Comparison of ENCODE assay signal across 1 cellular context in genomic region chr10:130137659-130138478, GRCh38.
A peak's percentile ranks its signal among the peaks of the same experiment; 100 is the strongest.
TF ChIP-seq lines count a peak whose summit lies in the region.

No MANE protein-coding gene starts in this region.

TF ChIP-seq in HepG2, 621 proteins besides CTCF, POLR2A, EP300 and RAD21:
- TF ChIP-seq ZNF564 (CRISPR knock-in tag; IDR thresholded peaks at IDR 0.05) (no peak), KDM5B (CRISPR knock-in tag; IDR thresholded peaks at IDR 0.05; ENCODE audit: borderline replicate concordance) (0 out of 2 replicates have a peak, but pooled peaks have one; percentile 27), ZNF772 (CRISPR knock-in tag; IDR thresholded peaks at IDR 0.05) (no peak), ZNF737 (CRISPR knock-in tag; IDR thresholded peaks at IDR 0.05; ENCODE audit: borderline replicate concordance) (no peak), CBFB (CRISPR knock-in tag; IDR thresholded peaks at IDR 0.05) (no peak), HIVEP1 (CRISPR knock-in tag; IDR thresholded peaks at IDR 0.05) (no peak), ZMYM3 (CRISPR knock-in tag; IDR thresholded peaks at IDR 0.05) (peak; percentile 90), SMAD3 (CRISPR knock-in tag; IDR thresholded peaks at IDR 0.05) (no peak), GFI1 (CRISPR knock-in tag; IDR thresholded peaks at IDR 0.05; ENCODE audit: borderline replicate concordance) (0 out of 2 replicates have a peak, but pooled peaks have one; percentile 21), ZNF605 (CRISPR knock-in tag; IDR thresholded peaks at IDR 0.05) (0 out of 2 replicates have a peak, but pooled peaks have one; percentile 39), ZNF282 (IDR thresholded peaks at IDR 0.05; ENCODE audit: partially characterized antibody) (no peak), GABPA (IDR thresholded peaks at IDR 0.05; ENCODE audit: low read depth, low read length) (no peak), GABPA (CRISPR knock-in tag; IDR thresholded peaks at IDR 0.05; ENCODE audit: low read depth) (no peak), ZNF687 (CRISPR knock-in tag; IDR thresholded peaks at IDR 0.05) (peak; percentile 41), ZNF543 (CRISPR knock-in tag; IDR thresholded peaks at IDR 0.05) (no peak), CBX1 (IDR thresholded peaks at IDR 0.05; ENCODE audit: low read depth) (peak; percentile 40), CBX2 (IDR thresholded peaks at IDR 0.05; ENCODE audit: low read depth, low read length) (no peak), CBX2 (CRISPR knock-in tag; IDR thresholded peaks at IDR 0.05; ENCODE audit: low read depth) (no peak), ZNF460 (CRISPR knock-in tag; IDR thresholded peaks at IDR 0.05; ENCODE audit: borderline replicate concordance) (peak; percentile 91), ZMYM2 (CRISPR knock-in tag; IDR thresholded peaks at IDR 0.05) (peak; percentile 56; the same call in 1 of the 2 replicates), ZBTB38 (CRISPR knock-in tag; IDR thresholded peaks at IDR 0.05) (no peak), HNF4A (CRISPR knock-in tag; IDR thresholded peaks at IDR 0.05) (no peak), ATF3 (CRISPR knock-in tag; IDR thresholded peaks at IDR 0.05) (no peak), CREB1 (IDR thresholded peaks at IDR 0.05) (no peak), CREB1 (CRISPR knock-in tag; IDR thresholded peaks at IDR 0.05) (no peak), KDM1A (CRISPR knock-in tag; IDR thresholded peaks at IDR 0.05) (0 out of 2 replicates have a peak, but pooled peaks have one; percentile 34), HDAC2 (CRISPR knock-in tag; IDR thresholded peaks at IDR 0.05) (no peak; the same call in 1 of the 2 replicates), ELF3 (CRISPR knock-in tag; IDR thresholded peaks at IDR 0.05) (no peak), ZNF879 (CRISPR knock-in tag; IDR thresholded peaks at IDR 0.05) (no peak), NONO (IDR thresholded peaks at IDR 0.05) (no peak), NONO (CRISPR knock-in tag; conservative IDR thresholded peaks at IDR 0.05) (0 out of 2 replicates have a peak, but pooled peaks have one; percentile 18), KDM6A (CRISPR knock-in tag; IDR thresholded peaks at IDR 0.05; ENCODE audit: low read depth) (no peak), GATAD2A (CRISPR knock-in tag; IDR thresholded peaks at IDR 0.05) (peak; percentile 7; the same call in 1 of the 2 replicates), ZNF720 (CRISPR knock-in tag; IDR thresholded peaks at IDR 0.05) (no peak), ZNF121 (CRISPR knock-in tag; IDR thresholded peaks at IDR 0.05) (peak; percentile 10; the same call in 1 of the 2 replicates)
- TF ChIP-seq, protein P1, sequence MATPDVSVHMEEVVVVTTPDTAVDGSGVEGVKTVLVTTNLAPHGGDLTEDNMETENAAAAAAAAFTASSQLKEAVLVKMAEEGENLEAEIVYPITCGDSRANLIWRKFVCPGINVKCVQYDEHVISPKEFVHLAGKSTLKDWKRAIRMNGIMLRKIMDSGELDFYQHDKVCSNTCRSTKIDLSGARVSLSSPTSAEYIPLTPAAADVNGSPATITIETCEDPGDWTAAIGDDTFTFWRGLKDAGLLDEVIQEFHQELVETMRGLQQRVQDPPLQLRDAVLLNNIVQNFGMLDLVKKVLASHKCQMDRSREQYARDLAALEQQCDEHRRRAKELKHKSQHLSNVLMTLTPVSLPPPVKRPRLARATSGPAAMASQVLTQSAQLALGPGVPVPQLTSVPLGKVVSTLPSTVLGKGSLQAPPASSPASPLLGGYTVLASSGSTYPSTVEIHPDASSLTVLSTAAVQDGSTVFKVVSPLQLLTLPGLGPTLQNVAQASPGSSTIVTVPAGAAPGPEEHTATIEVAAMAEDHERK (CRISPR knock-in tag; IDR thresholded peaks at IDR 0.05; ENCODE audit: low read depth), result no peak
- TF ChIP-seq, protein P2, sequence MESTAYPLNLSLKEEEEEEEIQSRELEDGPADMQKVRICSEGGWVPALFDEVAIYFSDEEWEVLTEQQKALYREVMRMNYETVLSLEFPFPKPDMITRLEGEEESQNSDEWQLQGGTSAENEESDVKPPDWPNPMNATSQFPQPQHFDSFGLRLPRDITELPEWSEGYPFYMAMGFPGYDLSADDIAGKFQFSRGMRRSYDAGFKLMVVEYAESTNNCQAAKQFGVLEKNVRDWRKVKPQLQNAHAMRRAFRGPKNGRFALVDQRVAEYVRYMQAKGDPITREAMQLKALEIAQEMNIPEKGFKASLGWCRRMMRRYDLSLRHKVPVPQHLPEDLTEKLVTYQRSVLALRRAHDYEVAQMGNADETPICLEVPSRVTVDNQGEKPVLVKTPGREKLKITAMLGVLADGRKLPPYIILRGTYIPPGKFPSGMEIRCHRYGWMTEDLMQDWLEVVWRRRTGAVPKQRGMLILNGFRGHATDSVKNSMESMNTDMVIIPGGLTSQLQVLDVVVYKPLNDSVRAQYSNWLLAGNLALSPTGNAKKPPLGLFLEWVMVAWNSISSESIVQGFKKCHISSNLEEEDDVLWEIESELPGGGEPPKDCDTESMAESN (CRISPR knock-in tag; conservative IDR thresholded peaks at IDR 0.05), result no peak
- TF ChIP-seq, protein P3, sequence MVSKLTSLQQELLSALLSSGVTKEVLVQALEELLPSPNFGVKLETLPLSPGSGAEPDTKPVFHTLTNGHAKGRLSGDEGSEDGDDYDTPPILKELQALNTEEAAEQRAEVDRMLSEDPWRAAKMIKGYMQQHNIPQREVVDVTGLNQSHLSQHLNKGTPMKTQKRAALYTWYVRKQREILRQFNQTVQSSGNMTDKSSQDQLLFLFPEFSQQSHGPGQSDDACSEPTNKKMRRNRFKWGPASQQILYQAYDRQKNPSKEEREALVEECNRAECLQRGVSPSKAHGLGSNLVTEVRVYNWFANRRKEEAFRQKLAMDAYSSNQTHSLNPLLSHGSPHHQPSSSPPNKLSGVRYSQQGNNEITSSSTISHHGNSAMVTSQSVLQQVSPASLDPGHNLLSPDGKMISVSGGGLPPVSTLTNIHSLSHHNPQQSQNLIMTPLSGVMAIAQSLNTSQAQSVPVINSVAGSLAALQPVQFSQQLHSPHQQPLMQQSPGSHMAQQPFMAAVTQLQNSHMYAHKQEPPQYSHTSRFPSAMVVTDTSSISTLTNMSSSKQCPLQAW (CRISPR knock-in tag; IDR thresholded peaks at IDR 0.05), result no peak
- TF ChIP-seq, protein P4, sequence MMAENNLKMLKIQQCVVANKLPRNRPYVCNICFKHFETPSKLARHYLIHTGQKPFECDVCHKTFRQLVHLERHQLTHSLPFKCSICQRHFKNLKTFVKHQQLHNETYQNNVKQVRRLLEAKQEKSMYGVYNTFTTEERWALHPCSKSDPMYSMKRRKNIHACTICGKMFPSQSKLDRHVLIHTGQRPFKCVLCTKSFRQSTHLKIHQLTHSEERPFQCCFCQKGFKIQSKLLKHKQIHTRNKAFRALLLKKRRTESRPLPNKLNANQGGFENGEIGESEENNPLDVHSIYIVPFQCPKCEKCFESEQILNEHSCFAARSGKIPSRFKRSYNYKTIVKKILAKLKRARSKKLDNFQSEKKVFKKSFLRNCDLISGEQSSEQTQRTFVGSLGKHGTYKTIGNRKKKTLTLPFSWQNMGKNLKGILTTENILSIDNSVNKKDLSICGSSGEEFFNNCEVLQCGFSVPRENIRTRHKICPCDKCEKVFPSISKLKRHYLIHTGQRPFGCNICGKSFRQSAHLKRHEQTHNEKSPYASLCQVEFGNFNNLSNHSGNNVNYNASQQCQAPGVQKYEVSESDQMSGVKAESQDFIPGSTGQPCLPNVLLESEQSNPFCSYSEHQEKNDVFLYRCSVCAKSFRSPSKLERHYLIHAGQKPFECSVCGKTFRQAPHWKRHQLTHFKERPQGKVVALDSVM (CRISPR knock-in tag; IDR thresholded peaks at IDR 0.05), result peak; percentile 99
- TF ChIP-seq, protein P5, sequence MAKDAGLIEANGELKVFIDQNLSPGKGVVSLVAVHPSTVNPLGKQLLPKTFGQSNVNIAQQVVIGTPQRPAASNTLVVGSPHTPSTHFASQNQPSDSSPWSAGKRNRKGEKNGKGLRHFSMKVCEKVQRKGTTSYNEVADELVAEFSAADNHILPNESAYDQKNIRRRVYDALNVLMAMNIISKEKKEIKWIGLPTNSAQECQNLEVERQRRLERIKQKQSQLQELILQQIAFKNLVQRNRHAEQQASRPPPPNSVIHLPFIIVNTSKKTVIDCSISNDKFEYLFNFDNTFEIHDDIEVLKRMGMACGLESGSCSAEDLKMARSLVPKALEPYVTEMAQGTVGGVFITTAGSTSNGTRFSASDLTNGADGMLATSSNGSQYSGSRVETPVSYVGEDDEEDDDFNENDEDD (CRISPR knock-in tag; IDR thresholded peaks at IDR 0.05; ENCODE audit: borderline replicate concordance), result no peak
- TF ChIP-seq, protein P6, sequence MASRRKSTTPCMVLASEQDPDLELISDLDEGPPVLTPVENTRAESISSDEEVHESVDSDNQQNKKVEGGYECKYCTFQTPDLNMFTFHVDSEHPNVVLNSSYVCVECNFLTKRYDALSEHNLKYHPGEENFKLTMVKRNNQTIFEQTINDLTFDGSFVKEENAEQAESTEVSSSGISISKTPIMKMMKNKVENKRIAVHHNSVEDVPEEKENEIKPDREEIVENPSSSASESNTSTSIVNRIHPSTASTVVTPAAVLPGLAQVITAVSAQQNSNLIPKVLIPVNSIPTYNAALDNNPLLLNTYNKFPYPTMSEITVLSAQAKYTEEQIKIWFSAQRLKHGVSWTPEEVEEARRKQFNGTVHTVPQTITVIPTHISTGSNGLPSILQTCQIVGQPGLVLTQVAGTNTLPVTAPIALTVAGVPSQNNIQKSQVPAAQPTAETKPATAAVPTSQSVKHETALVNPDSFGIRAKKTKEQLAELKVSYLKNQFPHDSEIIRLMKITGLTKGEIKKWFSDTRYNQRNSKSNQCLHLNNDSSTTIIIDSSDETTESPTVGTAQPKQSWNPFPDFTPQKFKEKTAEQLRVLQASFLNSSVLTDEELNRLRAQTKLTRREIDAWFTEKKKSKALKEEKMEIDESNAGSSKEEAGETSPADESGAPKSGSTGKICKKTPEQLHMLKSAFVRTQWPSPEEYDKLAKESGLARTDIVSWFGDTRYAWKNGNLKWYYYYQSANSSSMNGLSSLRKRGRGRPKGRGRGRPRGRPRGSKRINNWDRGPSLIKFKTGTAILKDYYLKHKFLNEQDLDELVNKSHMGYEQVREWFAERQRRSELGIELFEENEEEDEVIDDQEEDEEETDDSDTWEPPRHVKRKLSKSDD (CRISPR knock-in tag; IDR thresholded peaks at IDR 0.05; ENCODE audit: low read depth), result no peak
- TF ChIP-seq, protein P7, sequence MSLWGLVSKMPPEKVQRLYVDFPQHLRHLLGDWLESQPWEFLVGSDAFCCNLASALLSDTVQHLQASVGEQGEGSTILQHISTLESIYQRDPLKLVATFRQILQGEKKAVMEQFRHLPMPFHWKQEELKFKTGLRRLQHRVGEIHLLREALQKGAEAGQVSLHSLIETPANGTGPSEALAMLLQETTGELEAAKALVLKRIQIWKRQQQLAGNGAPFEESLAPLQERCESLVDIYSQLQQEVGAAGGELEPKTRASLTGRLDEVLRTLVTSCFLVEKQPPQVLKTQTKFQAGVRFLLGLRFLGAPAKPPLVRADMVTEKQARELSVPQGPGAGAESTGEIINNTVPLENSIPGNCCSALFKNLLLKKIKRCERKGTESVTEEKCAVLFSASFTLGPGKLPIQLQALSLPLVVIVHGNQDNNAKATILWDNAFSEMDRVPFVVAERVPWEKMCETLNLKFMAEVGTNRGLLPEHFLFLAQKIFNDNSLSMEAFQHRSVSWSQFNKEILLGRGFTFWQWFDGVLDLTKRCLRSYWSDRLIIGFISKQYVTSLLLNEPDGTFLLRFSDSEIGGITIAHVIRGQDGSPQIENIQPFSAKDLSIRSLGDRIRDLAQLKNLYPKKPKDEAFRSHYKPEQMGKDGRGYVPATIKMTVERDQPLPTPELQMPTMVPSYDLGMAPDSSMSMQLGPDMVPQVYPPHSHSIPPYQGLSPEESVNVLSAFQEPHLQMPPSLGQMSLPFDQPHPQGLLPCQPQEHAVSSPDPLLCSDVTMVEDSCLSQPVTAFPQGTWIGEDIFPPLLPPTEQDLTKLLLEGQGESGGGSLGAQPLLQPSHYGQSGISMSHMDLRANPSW (CRISPR knock-in tag; IDR thresholded peaks at IDR 0.05; ENCODE audit: borderline replicate concordance), result no peak
